11 cellular contexts compared by ENCODE assay signal in the genomic region with DNA sequence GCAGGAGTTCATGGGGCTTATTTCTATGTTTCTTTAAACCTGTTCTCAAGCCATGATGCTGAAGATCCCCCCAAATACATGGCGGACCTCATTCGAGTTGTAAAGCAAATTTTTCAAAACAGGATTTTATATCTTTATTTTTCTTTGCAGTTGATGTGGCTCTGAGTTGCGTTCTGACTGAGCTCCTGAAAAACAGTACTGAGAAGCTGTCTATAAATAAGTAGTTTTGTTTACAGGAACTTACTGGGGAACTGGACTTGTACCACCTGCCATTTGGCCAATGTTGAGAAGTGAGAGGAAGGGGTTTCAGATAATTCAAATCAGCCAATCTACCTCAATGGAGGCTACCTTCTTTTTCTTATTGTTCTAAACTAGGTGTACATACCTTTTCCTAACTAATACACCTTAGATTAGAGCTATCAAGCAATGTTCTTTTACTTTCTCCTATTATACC.
A peak's percentile ranks its signal among the peaks of the same experiment; 100 is the strongest.
DNase-seq lines count a peak whose midpoint lies in the region; ATAC-seq lines count a peak whose summit lies in the region.
"Had no signal": no experiment of that assay in that cellular context is flagged by ENCODE, and none has a peak within 500 bp of the region (broad histone marks: within the 10 kb centered on the region; RNA-seq: fewer than 3 reads in every experiment).

No MANE protein-coding gene starts in this region.

- ATAC-seq in GM18520 (IDR thresholded peaks at IDR 0.05; ENCODE audit: unreplicated experiment) = peak; percentile 73
- ATAC-seq in GM21528 (IDR thresholded peaks at IDR 0.05; ENCODE audit: low FRiP score, unreplicated experiment) = peak; percentile 74
- ATAC-seq in HG03097 (IDR thresholded peaks at IDR 0.05; ENCODE audit: low FRiP score, unreplicated experiment) = peak; percentile 50
- ATAC-seq: CD8-positive, alpha-beta T cell had no signal

- peak; percentile 28 for DNase-seq in globus pallidus (ENCODE audit: low spot score)
- DNase-seq in middle frontal gyrus (ENCODE audit: extremely low spot score, low spot score) = no peak
- no peak for DNase-seq in NCI-H1436 treated with DMSO at 0.1 percent for 48 hours (lab: John Stamatoyannopoulos, UW)
- DNase-seq in kidney glomerular epithelial cell (lab: John Stamatoyannopoulos, UW) = no peak
- DNase-seq in NCI-H748 treated with DMSO at 0.1 percent for 48 hours (lab: John Stamatoyannopoulos, UW) = no peak
- DNase-seq: CD8-positive, alpha-beta T cell; NCI-H2107; SHP77 had no signal
